9 cellular contexts compared by ENCODE assay signal in genomic region chr1:111201275-111202090, GRCh38. TPM values are rescaled to one million over a fixed set of nuclear protein-coding genes. Genes with fewer than 3 reads are reported as not detected.
DNase-seq lines count a peak whose midpoint lies in the region; ATAC-seq and TF ChIP-seq lines count a peak whose summit lies in the region.
"Had no signal": no experiment of that assay in that cellular context is flagged by ENCODE, and none has a peak within 500 bp of the region (broad histone marks: within the 10 kb centered on the region; RNA-seq: fewer than 3 reads in every experiment).

No MANE protein-coding gene starts in this region.

- H3K4me3 ChIP-seq in Peyer's patch (peak overlapping the region in 3 of 4 donors; percentile 39 to 81 (median 47)), esophagus (ENCODE audit: low read depth in 1 of 2, low read length in 2 of 2) (peak overlapping the region in 1 of 2 donors; percentile 24), smooth muscle cell (no peak overlapping the region), gastrocnemius medialis (no peak overlapping the region)

- H3F3A ChIP-seq in smooth muscle cell (ENCODE audit: low read depth) = no peaks in the 10 kb centered on the region

- H3K4me2 ChIP-seq in smooth muscle cell = no peak overlapping the region

- peak overlapping the region; percentile 100 for H3K4me3 Mint-ChIP-seq in activated CD4-positive, alpha-beta T cell treated with anti-CD3 and anti-CD28 coated beads, Interleukin-2, amount 10 ng/mL, durations not matched to agents 7 days and 5 days
- peak overlapping the region; percentile 29 for H3K4me3 Mint-ChIP-seq in stimulated activated memory B cell treated with anti-CD40 and anti-IgM and Interleukin-4, amounts not matched to agents 10 μg/mL and 1 μg/mL and 100 μg/mL, for 72 hours

- no peaks in the 10 kb centered on the region for H3K79me2 ChIP-seq in smooth muscle cell (ENCODE audit: low read depth)

- H3K4me1 ChIP-seq in Peyer's patch = peaks cover 0 to 40% (median 16%) of the 10 kb centered on the region in 4 donors
- H3K4me1 ChIP-seq in esophagus (ENCODE audit: control insufficient read depth in 2 of 2, insufficient read depth in 2 of 2, low read length in 1 of 2) = peaks cover 2 to 11% of the 10 kb centered on the region in 2 donors
- H3K4me1 ChIP-seq in smooth muscle cell (ENCODE audit: low read depth) = no peaks in the 10 kb centered on the region
- H3K4me1 ChIP-seq in gastrocnemius medialis = peaks cover 0 to 5% of the 10 kb centered on the region in 2 donors

- no peaks in the 10 kb centered on the region for H3K9me3 Mint-ChIP-seq in activated CD4-positive, alpha-beta T cell treated with anti-CD3 and anti-CD28 coated beads, Interleukin-2, amount 10 ng/mL, durations not matched to agents 7 days and 5 days
- no peaks in the 10 kb centered on the region for H3K9me3 Mint-ChIP-seq in stimulated activated memory B cell treated with anti-CD40 and anti-IgM and Interleukin-4, amounts not matched to agents 10 μg/mL and 1 μg/mL and 100 μg/mL, for 72 hours

- no peak for TF ChIP-seq POLR2A in Peyer's patch (IDR thresholded peaks at IDR 0.05)
- no peak for TF ChIP-seq POLR2A in gastrocnemius medialis (IDR thresholded peaks at IDR 0.05)

- H3K9ac ChIP-seq in smooth muscle cell (ENCODE audit: low read depth) = no peak overlapping the region

- H3K27ac ChIP-seq in Peyer's patch (peak overlapping the region; percentile 93 to 100 (median 98)), esophagus (ENCODE audit: low read depth in 2 of 2, low read length in 1 of 2) (peak overlapping the region; percentile 85 to 92), smooth muscle cell (ENCODE audit: low read depth) (no peak overlapping the region), gastrocnemius medialis (no peak overlapping the region)

- no peaks in the 10 kb centered on the region for H3K27me3 Mint-ChIP-seq in activated CD4-positive, alpha-beta T cell treated with anti-CD3 and anti-CD28 coated beads, Interleukin-2, amount 10 ng/mL, durations not matched to agents 7 days and 5 days
- no peaks in the 10 kb centered on the region for H3K27me3 Mint-ChIP-seq in stimulated activated memory B cell treated with anti-CD40 and anti-IgM and Interleukin-4, amounts not matched to agents 10 μg/mL and 1 μg/mL and 100 μg/mL, for 72 hours

- DNase-seq in activated CD4-positive, alpha-beta T cell treated with anti-CD3 and anti-CD28 coated beads, Interleukin-2, amount 10 ng/mL, durations not matched to agents 7 days and 5 days = no peak
- no peak for DNase-seq in activated CD4-positive, alpha-beta T cell treated with anti-CD3 and anti-CD28 coated beads for 48 hours
- DNase-seq in Peyer's patch (no peak), smooth muscle cell (lab: John Stamatoyannopoulos, UW; ENCODE audit: unreplicated experiment) (no peak), gastrocnemius medialis (no peak)
- DNase-seq in stimulated activated naive CD4-positive, alpha-beta T cell treated with Interleukin-2 at 50 U/mL for 16 hours (lab: John Stamatoyannopoulos, UW) = no peak
- DNase-seq: NCI-H510A had no signal

- intact Hi-C loops in gastrocnemius medialis (cut with DNase I; ENCODE audit: low total_unique reads) = no loop called here

- no peak for ATAC-seq in stimulated activated memory B cell treated with anti-CD40 and anti-IgM and Interleukin-4, amounts not matched to agents 10 μg/mL and 1 μg/mL and 100 μg/mL, for 72 hours
- ATAC-seq in gastrocnemius medialis = no peak

- peak overlapping the region; percentile 98 for H3K27ac Mint-ChIP-seq in activated CD4-positive, alpha-beta T cell treated with anti-CD3 and anti-CD28 coated beads, Interleukin-2, amount 10 ng/mL, durations not matched to agents 7 days and 5 days
- H3K27ac Mint-ChIP-seq in stimulated activated memory B cell treated with anti-CD40 and anti-IgM and Interleukin-4, amounts not matched to agents 10 μg/mL and 1 μg/mL and 100 μg/mL, for 72 hours = peak overlapping the region; percentile 88

- no peaks in the 10 kb centered on the region for H3K27me3 ChIP-seq in Peyer's patch
- no peaks in the 10 kb centered on the region for H3K27me3 ChIP-seq in esophagus (ENCODE audit: control insufficient read depth in 1 of 2, insufficient read depth in 2 of 2, low read length in 2 of 2)
- no peaks in the 10 kb centered on the region for H3K27me3 ChIP-seq in smooth muscle cell (ENCODE audit: low read depth)
- H3K27me3 ChIP-seq in gastrocnemius medialis = peaks cover 24 to 36% (median 26%) of the 10 kb centered on the region in 3 donors

- POLR2A ChIA-PET in activated CD4-positive, alpha-beta T cell treated with anti-CD3 and anti-CD28 coated beads, Interleukin-2, amount 10 ng/mL, durations not matched to agents 7 days and 5 days (lab: Charles Lee) = interaction anchor here (1.1 to 4.0 kb wide), 4 partner anchors 13 to 20 kb away, joined by 3 to 32 read pairs (median 6); no protein-coding TSS in a partner anchor

- H2AFZ ChIP-seq in smooth muscle cell (ENCODE audit: low read depth) = no peak overlapping the region

- H3K4me1 Mint-ChIP-seq in activated CD4-positive, alpha-beta T cell treated with anti-CD3 and anti-CD28 coated beads, Interleukin-2, amount 10 ng/mL, durations not matched to agents 7 days and 5 days = peaks cover 67% of the 10 kb centered on the region
- peaks cover 84% of the 10 kb centered on the region for H3K4me1 Mint-ChIP-seq in stimulated activated memory B cell treated with anti-CD40 and anti-IgM and Interleukin-4, amounts not matched to agents 10 μg/mL and 1 μg/mL and 100 μg/mL, for 72 hours

- in situ Hi-C loops in gastrocnemius medialis (cut with MboI; ENCODE audit: low sequenced_read_pairs in 4 of 4) = no loop called here

- CTCF ChIA-PET in activated CD4-positive, alpha-beta T cell treated with anti-CD3 and anti-CD28 coated beads, Interleukin-2, amount 10 ng/mL, durations not matched to agents 7 days and 5 days (lab: Charles Lee) = interaction anchor here (0.6 to 2.5 kb wide), 8 partner anchors 13 to 198 kb away, joined by 3 to 11 read pairs (median 5); no protein-coding TSS in a partner anchor

- H4K20me1 ChIP-seq in smooth muscle cell (ENCODE audit: low read depth) = no peaks in the 10 kb centered on the region

- H3K36me3 ChIP-seq in Peyer's patch (peaks cover 0 to 20% (median 0%) of the 10 kb centered on the region in 3 donors), esophagus (ENCODE audit: control insufficient read depth in 2 of 2, insufficient read depth in 2 of 2, low read length in 1 of 2) (peaks cover 0 to 8% of the 10 kb centered on the region in 2 donors), smooth muscle cell (ENCODE audit: low read depth) (no peaks in the 10 kb centered on the region), gastrocnemius medialis (no peaks in the 10 kb centered on the region)

- peaks cover 53% of the 10 kb centered on the region for H3K36me3 Mint-ChIP-seq in activated CD4-positive, alpha-beta T cell treated with anti-CD3 and anti-CD28 coated beads, Interleukin-2, amount 10 ng/mL, durations not matched to agents 7 days and 5 days (ENCODE audit: low read depth)
- peaks cover 22% of the 10 kb centered on the region for H3K36me3 Mint-ChIP-seq in stimulated activated memory B cell treated with anti-CD40 and anti-IgM and Interleukin-4, amounts not matched to agents 10 μg/mL and 1 μg/mL and 100 μg/mL, for 72 hours

- H3K9me3 ChIP-seq in Peyer's patch (no peaks in the 10 kb centered on the region), esophagus (ENCODE audit: control insufficient read depth in 2 of 2, insufficient read depth in 1 of 2, low read depth in 1 of 2, low read length in 1 of 2) (no peaks in the 10 kb centered on the region), smooth muscle cell (replicated peaks; ENCODE audit: low read depth) (no peaks in the 10 kb centered on the region), gastrocnemius medialis (no peaks in the 10 kb centered on the region)

- WGBS in esophagus, 2 donors = 51 to 54% methylated on average over 5 of the region's 5 CpGs
- 85% methylated on average over 5 of the region's 5 CpGs for WGBS in smooth muscle cell (ENCODE audit: low lambda C conversion rate)

- no peak for TF ChIP-seq CTCF in Peyer's patch (IDR thresholded peaks at IDR 0.05)
- no peak for TF ChIP-seq CTCF in smooth muscle cell (IDR thresholded peaks at IDR 0.05; ENCODE audit: borderline replicate concordance, insufficient read depth, poor library complexity, severe bottlenecking)
- no peak for TF ChIP-seq CTCF in gastrocnemius medialis (IDR thresholded peaks at IDR 0.05 in 4 of 5, conservative IDR thresholded peaks at IDR 0.05 in 1 of 5)

RNA-seq across cellular contexts. Expression of gene DENND2D, which starts 1.0 kb away (rescaled TPM):
- total RNA-seq in activated CD4-positive, alpha-beta T cell treated with anti-CD3 and anti-CD28 coated beads, Interleukin-2, amount 10 ng/mL, durations not matched to agents 7 days and 5 days = 100 to 1,000 TPM; 329 to 349 TPM
- total RNA-seq in Peyer's patch (100 to 1,000 TPM in 1 of 4 donors, 10 to 100 TPM in 3; 71.3 to 220 (median 86.5) TPM), smooth muscle cell (1.1 and 3.7 TPM in 2 replicates), gastrocnemius medialis (1 to 10 TPM in 1 of 4 donors, under 1 TPM in 3; 0.19 to 1.2 (median 0.88) TPM)
- polyA plus RNA-seq in esophagus (10 to 100 TPM; 39.1 to 54.8 TPM), smooth muscle cell (0.75 and 2.0 TPM in 2 replicates)

RNA-seq across cellular contexts. Expression of gene CHI3L2, which starts 26.0 kb away (rescaled TPM):
- 10 to 100 TPM; 48.2 to 56.0 TPM for total RNA-seq in activated CD4-positive, alpha-beta T cell treated with anti-CD3 and anti-CD28 coated beads, Interleukin-2, amount 10 ng/mL, durations not matched to agents 7 days and 5 days
- total RNA-seq in Peyer's patch = 10 to 100 TPM in 1 of 4 donors, 1 to 10 TPM in 1, under 1 TPM in 1, not detected in 1; 0.67 to 14.0 (median 3.3) TPM
- polyA plus RNA-seq in esophagus = under 1 TPM; 0.28 to 0.49 TPM
- total RNA-seq in smooth muscle cell = 0.54 and 0.90 TPM in 2 replicates
- polyA plus RNA-seq in smooth muscle cell = 2.0 and 2.4 TPM in 2 replicates
- total RNA-seq in gastrocnemius medialis = 1 to 10 TPM in 2 of 4 donors, under 1 TPM in 1, not detected in 1; 0.40 to 2.3 (median 1.9) TPM

Comparison
In these comparisons a context has a peak if more than half of its experiments do, and no peak if none do; other contexts are left out.
1. H3K27ac ChIP-seq: peak in Peyer's patch (4 of 4) and esophagus (2 of 2); none in smooth muscle cell (single experiment) and gastrocnemius medialis (0 of 4).
2. H3K4me3 ChIP-seq: peak in Peyer's patch (3 of 4); none in smooth muscle cell (single experiment) and gastrocnemius medialis (0 of 4).
3. RNA of gene DENND2D, which starts 1.0 kb away (total RNA-seq): 329 to 349 TPM in activated CD4-positive, alpha-beta T cell treated with anti-CD3 and anti-CD28 coated beads, Interleukin-2, amount 10 ng/mL, durations not matched to agents 7 days and 5 days and 71.3 to 220 TPM in Peyer's patch; 1.1 to 3.7 TPM in smooth muscle cell and 0.19 to 1.2 TPM in gastrocnemius medialis; every median in the first group is over 10 times any median in the second.